Comparison of ENCODE assay signal across 21 cellular contexts in the genomic region with DNA sequence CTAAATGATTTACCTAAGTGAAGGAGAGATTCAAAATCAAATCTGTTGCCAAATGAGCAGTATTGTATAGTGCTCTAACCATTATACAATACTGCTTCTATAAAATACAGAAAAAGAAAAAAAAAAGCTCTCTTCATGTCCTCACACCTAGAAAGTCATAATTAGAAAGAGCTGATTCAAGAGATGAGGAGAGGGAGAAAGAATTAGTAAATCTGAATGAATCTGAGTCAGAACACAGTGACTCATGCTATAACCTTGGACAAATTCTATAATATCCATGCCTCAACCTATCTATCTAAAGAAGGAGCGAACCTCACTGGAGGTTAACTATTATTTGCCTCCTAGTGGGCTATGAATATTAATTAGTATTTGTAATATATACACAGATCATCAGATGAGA. TPM values are rescaled to one million over a fixed set of nuclear protein-coding genes. Genes with fewer than 3 reads are reported as not detected.
DNase-seq lines count a peak whose midpoint lies in the region; ATAC-seq and TF ChIP-seq lines count a peak whose summit lies in the region.
"Had no signal": no experiment of that assay in that cellular context is flagged by ENCODE, and none has a peak within 500 bp of the region (broad histone marks: within the 10 kb centered on the region; RNA-seq: fewer than 3 reads in every experiment).

No MANE protein-coding gene starts in this region.

- H3K27me3 ChIP-seq in CD4-positive, alpha-beta T cell (ENCODE audit: control insufficient read depth, insufficient read depth, low read length), result no peaks in the 10 kb centered on the region
- H3K27me3 ChIP-seq in A673 (replicated peaks; ENCODE audit: insufficient read depth, low read depth, low read length, poor library complexity), result no peaks in the 10 kb centered on the region
- H3K27me3 ChIP-seq: BLaER1, esophagus muscularis mucosa, thyroid gland had no signal

- peaks cover 6% of the 10 kb centered on the region for H3K36me3 Mint-ChIP-seq in CD4-positive, alpha-beta T cell (ENCODE audit: low read depth)
- H3K36me3 Mint-ChIP-seq in HFFc6 (ENCODE audit: low read depth), result no peaks in the 10 kb centered on the region
- H3K36me3 Mint-ChIP-seq: activated CD4-positive, alpha-beta memory T cell treated with anti-CD3 and anti-CD28 coated beads for 36 hours; natural killer cell treated with Interleukin-12 subunit alpha and Interleukin-12 subunit beta and Interleukin-15 and Interleukin-18, amount 100 ng/mL, for 72 hours had no signal

- H3K27me3 Mint-ChIP-seq in CD4-positive, alpha-beta T cell, result no peaks in the 10 kb centered on the region
- no peaks in the 10 kb centered on the region for H3K27me3 Mint-ChIP-seq in HFFc6 (ENCODE audit: insufficient read depth)
- H3K27me3 Mint-ChIP-seq: activated CD4-positive, alpha-beta memory T cell treated with anti-CD3 and anti-CD28 coated beads for 36 hours; natural killer cell treated with Interleukin-12 subunit alpha and Interleukin-12 subunit beta and Interleukin-15 and Interleukin-18, amount 100 ng/mL, for 72 hours had no signal

- no peaks in the 10 kb centered on the region for H3K36me3 ChIP-seq in A673 (ENCODE audit: insufficient read depth, low read length, poor library complexity, severe bottlenecking)
- H3K36me3 ChIP-seq: esophagus muscularis mucosa, lower lobe of right lung, thyroid gland had no signal

- no peak for DNase-seq in CD4-positive, alpha-beta T cell
- DNase-seq in HFFc6 (peak; percentile 32), amniotic epithelial cell (ENCODE audit: low read depth) (peak; percentile 61), foreskin fibroblast (peak; percentile 23 to 67), A673 (ENCODE audit: low spot score) (no peak), NCI-H345 treated with DMSO at 0.1 percent for 48 hours (lab: John Stamatoyannopoulos, UW; ENCODE audit: unreplicated experiment) (no peak), NCI-H2107 (lab: John Stamatoyannopoulos, UW) (no peak), inferior parietal cortex (ENCODE audit: extremely low spot score) (no peak)
- DNase-seq: activated CD4-positive, alpha-beta memory T cell treated with anti-CD3 and anti-CD28 coated beads for 36 hours; activated naive CD4-positive, alpha-beta T cell; lower lobe of right lung; NCI-H2081; NCI-H774; SHP77; stimulated activated CD8-positive, alpha-beta memory T cell treated with anti-CD3 and anti-CD28 coated beads, Interleukin-4, amount 100 ng/mL, for 48 hours; thyroid gland had no signal

- H3K4me1 ChIP-seq in A673 (ENCODE audit: insufficient read depth, low read length, poor library complexity, severe bottlenecking), result peaks cover 20% of the 10 kb centered on the region

- CTCF ChIA-PET in CD4-positive, alpha-beta T cell (lab: Charles Lee), result no interaction called here
- CTCF ChIA-PET in A673 (lab: Charles Lee), result interaction anchor here (0.6 kb wide), 1 partner anchor 213 kb away, joined by 3 read pairs; no protein-coding TSS in a partner anchor

- no peak for ATAC-seq in CD4-positive, alpha-beta T cell (ENCODE audit: poor library complexity)
- ATAC-seq: lower lobe of right lung had no signal

- no peaks in the 10 kb centered on the region for H3K9me3 Mint-ChIP-seq in CD4-positive, alpha-beta T cell
- H3K9me3 Mint-ChIP-seq in HFFc6, result no peaks in the 10 kb centered on the region
- H3K9me3 Mint-ChIP-seq: activated CD4-positive, alpha-beta memory T cell treated with anti-CD3 and anti-CD28 coated beads for 36 hours; natural killer cell treated with Interleukin-12 subunit alpha and Interleukin-12 subunit beta and Interleukin-15 and Interleukin-18, amount 100 ng/mL, for 72 hours had no signal

- no peaks in the 10 kb centered on the region for H3K9me3 ChIP-seq in CD4-positive, alpha-beta T cell (ENCODE audit: control insufficient read depth, low read length)
- H3K9me3 ChIP-seq in A673 (ENCODE audit: low read depth, low read length, poor library complexity, severe bottlenecking), result no peaks in the 10 kb centered on the region
- H3K9me3 ChIP-seq: esophagus muscularis mucosa, lower lobe of right lung, thyroid gland had no signal

- intact Hi-C loops in CD4-positive, alpha-beta T cell (cut with DNase I, micrococcal nuclease), result no loop called here
- intact Hi-C loops in A673 (cut with micrococcal nuclease; ENCODE audit: unreplicated experiment), result no loop called here

- H3K4me3 ChIP-seq in foreskin fibroblast (ENCODE audit: low read depth in 1 of 2, low read length in 2 of 2), result no peak overlapping the region
- H3K4me3 ChIP-seq in A673 (ENCODE audit: low read depth, low read length, poor library complexity, severe bottlenecking), result no peak overlapping the region
- H3K4me3 ChIP-seq: BLaER1, coronary artery, esophagus muscularis mucosa, lower lobe of right lung, thyroid gland had no signal

- peaks cover 51% of the 10 kb centered on the region for H3K4me1 Mint-ChIP-seq in CD4-positive, alpha-beta T cell (ENCODE audit: low read depth)
- peaks cover 43% of the 10 kb centered on the region for H3K4me1 Mint-ChIP-seq in HFFc6 (ENCODE audit: low read depth)

- no TSS peak for BruUV-seq in A673 (replicated peaks; lab: Mats Ljungman, UMichigan)

- H3K27ac Mint-ChIP-seq in CD4-positive, alpha-beta T cell, result peak overlapping the region; percentile 54
- peak overlapping the region; percentile 46 for H3K27ac Mint-ChIP-seq in HFFc6
- H3K27ac Mint-ChIP-seq: activated CD4-positive, alpha-beta memory T cell treated with anti-CD3 and anti-CD28 coated beads for 36 hours had no signal

- H3K27ac ChIP-seq in CD4-positive, alpha-beta T cell (ENCODE audit: low read depth, low read length), result no peak overlapping the region
- no peak overlapping the region for H3K27ac ChIP-seq in A673 (ENCODE audit: low read depth, low read length, poor library complexity, severe bottlenecking)
- H3K27ac ChIP-seq: BLaER1, coronary artery, esophagus muscularis mucosa, HL-60, lower lobe of right lung, thyroid gland had no signal

- no peak overlapping the region for H3K4me3 Mint-ChIP-seq in CD4-positive, alpha-beta T cell
- no peak overlapping the region for H3K4me3 Mint-ChIP-seq in HFFc6
- H3K4me3 Mint-ChIP-seq: activated CD4-positive, alpha-beta memory T cell treated with anti-CD3 and anti-CD28 coated beads for 36 hours; natural killer cell treated with Interleukin-12 subunit alpha and Interleukin-12 subunit beta and Interleukin-15 and Interleukin-18, amount 100 ng/mL, for 72 hours had no signal

- no peak for TF ChIP-seq CTCF in CD4-positive, alpha-beta T cell (IDR thresholded peaks at IDR 0.05)
- TF ChIP-seq CTCF in HFFc6 (IDR thresholded peaks at IDR 0.05) (no peak), foreskin fibroblast (IDR thresholded peaks at IDR 0.05; ENCODE audit: low read depth, low read length) (no peak), A673 (conservative IDR thresholded peaks at IDR 0.05; ENCODE audit: low read depth, low read length) (no peak)

- POLR2A ChIA-PET in CD4-positive, alpha-beta T cell (lab: Charles Lee), result no interaction called here
- POLR2A ChIA-PET in A673 (lab: Charles Lee; ENCODE audit: low non-redundant PET), result no interaction called here

RNA-seq across cellular contexts. Expression of gene AMBRA1, which starts 29.4 kb away (rescaled TPM):
- 10 to 100 TPM; 29.4 to 31.9 TPM for total RNA-seq in CD4-positive, alpha-beta T cell
- total RNA-seq in HFFc6 (2021; fragmentation: NEBNext Ultra II Directional; extraction: Animal tissue kit (Norgen Biotek cat#: 25700)), result 10 to 100 TPM; 23.2 to 25.9 (median 24.4) TPM
- total RNA-seq in A673 (2021), result 69.9 and 78.1 TPM in 2 replicates

RNA-seq across cellular contexts. Expression of gene HARBI1, which starts 52.6 kb away (rescaled TPM):
- 10 to 100 TPM; 18.2 to 18.7 TPM for total RNA-seq in CD4-positive, alpha-beta T cell
- 1 to 10 TPM; 3.8 to 5.2 (median 4.7) TPM for total RNA-seq in HFFc6 (2021; fragmentation: NEBNext Ultra II Directional; extraction: Animal tissue kit (Norgen Biotek cat#: 25700))
- total RNA-seq in A673 (2021), result 10.1 and 11.6 TPM in 2 replicates

RNA-seq across cellular contexts. Expression of gene ATG13, which starts 52.9 kb away (rescaled TPM):
- 100 to 1,000 TPM in 1 of 2 experiments, 10 to 100 TPM in 1; 95.7 to 102 TPM for total RNA-seq in CD4-positive, alpha-beta T cell
- total RNA-seq in HFFc6 (2021; fragmentation: NEBNext Ultra II Directional; extraction: Animal tissue kit (Norgen Biotek cat#: 25700)), result 10 to 100 TPM; 64.2 to 94.0 (median 85.3) TPM
- total RNA-seq in A673 (2021), result 155 and 158 TPM in 2 replicates

Comparison
In these comparisons a context has a peak if more than half of its experiments do, and no peak if none do; other contexts are left out.
1. DNase-seq: peak in HFFc6 (single experiment), amniotic epithelial cell (single experiment) and foreskin fibroblast (2 of 2); none in CD4-positive, alpha-beta T cell (0 of 10), A673 (single experiment), NCI-H345 treated with DMSO at 0.1 percent for 48 hours (single experiment), NCI-H2107 (single experiment) and inferior parietal cortex (single experiment).